1 cellular context compared by ENCODE assay signal in the genomic region with DNA sequence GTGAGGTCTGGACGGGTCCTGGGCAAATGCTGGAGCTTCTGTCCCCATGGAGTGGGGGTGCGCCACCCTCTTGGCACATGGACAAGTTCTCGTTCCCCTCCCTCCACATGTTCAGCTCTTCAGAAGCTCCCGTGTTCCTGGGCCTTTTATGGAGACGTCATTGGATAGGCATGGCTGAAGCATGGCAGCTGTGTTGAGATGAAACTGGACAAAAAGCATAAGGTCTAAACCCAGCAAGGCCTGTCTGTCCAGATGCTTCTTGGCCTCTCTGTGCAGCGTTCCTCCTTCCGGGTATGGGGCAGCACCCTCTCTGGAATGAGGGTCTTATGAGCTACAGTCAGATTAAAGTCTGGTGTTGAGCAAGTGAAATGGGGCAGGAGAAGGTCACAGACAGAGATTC.
TF ChIP-seq lines count a peak whose summit lies in the region.

No MANE protein-coding gene starts in this region.

TF ChIP-seq in GM23338, 12 proteins besides CTCF, POLR2A, EP300 and RAD21:
- TF ChIP-seq EZH2 (IDR thresholded peaks at IDR 0.05; ENCODE audit: low read depth, unreplicated experiment) = no peak
TF ChIP-seq in GM23338: peak in this region for 0.
